In the genomic region with DNA sequence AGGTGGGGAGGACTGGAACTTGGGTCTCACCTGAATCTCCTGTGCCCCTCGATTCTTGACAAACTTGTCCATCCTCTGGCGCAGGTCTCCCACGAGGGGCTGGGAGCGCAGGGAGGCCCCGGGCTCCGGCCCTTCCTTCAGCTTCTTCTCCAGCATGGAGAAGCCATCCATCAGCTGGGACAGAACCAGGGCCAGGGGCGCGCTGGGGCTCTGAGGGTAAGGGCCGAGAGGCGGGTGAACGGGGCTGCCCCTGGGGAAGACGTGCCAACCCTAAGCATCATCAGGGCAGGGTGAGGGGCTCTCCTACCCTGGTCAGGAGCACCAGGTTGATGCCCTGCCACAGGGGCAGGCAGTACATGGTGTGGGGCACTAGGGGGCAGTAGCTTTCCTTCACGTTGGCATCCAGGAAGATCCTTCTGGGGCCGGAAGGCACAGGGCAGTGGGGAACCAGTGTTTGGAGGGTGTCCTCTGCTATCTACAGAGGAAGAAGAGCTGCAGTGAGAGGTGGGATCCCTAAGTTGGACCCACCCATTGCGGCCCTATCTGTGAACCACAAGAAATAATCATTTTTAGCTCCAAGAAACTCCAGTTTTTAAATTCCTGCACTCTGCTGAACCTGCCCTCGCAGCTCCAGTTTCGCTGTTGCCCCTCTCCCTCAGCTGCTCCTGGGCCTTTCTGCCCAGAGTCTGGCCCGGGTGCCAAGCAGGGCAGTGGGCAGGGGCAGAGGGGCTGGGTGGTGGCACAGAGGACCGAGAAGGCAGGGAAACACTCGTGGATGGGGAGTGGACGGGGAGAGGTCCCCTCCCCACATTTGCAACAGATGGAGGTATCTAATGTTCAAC, we compare ENCODE assay signal across 9 cellular contexts. TPM values are rescaled to one million over a fixed set of nuclear protein-coding genes. Genes with fewer than 3 reads are reported as not detected.
DNase-seq lines count a peak whose midpoint lies in the region; ATAC-seq and TF ChIP-seq lines count a peak whose summit lies in the region.
"Had no signal": no experiment of that assay in that cellular context is flagged by ENCODE, and none has a peak within 500 bp of the region (broad histone marks: within the 10 kb centered on the region; RNA-seq: fewer than 3 reads in every experiment).

No MANE protein-coding gene starts in this region.

- H3K4me1 ChIP-seq in PC-3 (ENCODE audit: insufficient read depth, low read length) (no peaks in the 10 kb centered on the region), right cardiac atrium (ENCODE audit: control insufficient read depth, insufficient read depth, low read length) (no peaks in the 10 kb centered on the region)

- H3K27me3 ChIP-seq in PC-3 (ENCODE audit: low read length): no peaks in the 10 kb centered on the region
- no peaks in the 10 kb centered on the region for H3K27me3 ChIP-seq in right cardiac atrium (ENCODE audit: control insufficient read depth, insufficient read depth)

- H3K4me3 ChIP-seq in PC-3 (ENCODE audit: low read length) (no peak overlapping the region), right cardiac atrium (ENCODE audit: low read length) (no peak overlapping the region)

- H3K9me3 ChIP-seq in PC-3 (ENCODE audit: low read length) (no peaks in the 10 kb centered on the region), right cardiac atrium (ENCODE audit: control insufficient read depth, low read length) (no peaks in the 10 kb centered on the region)

- H3K9me2 ChIP-seq in PC-3 (replicated peaks; ENCODE audit: low read length): no peaks in the 10 kb centered on the region

- DNase-seq in activated CD4-positive, alpha-beta T cell treated with anti-CD3 and anti-CD28 coated beads for 24 hours (ENCODE audit: low read depth in 2 of 2): peak; percentile 22 to 31
- no peak for DNase-seq in activated CD4-positive, alpha-beta T cell treated with anti-CD3 and anti-CD28 coated beads for 1 hour
- DNase-seq in PC-3 (peak; percentile 54), right cardiac atrium (peak in 1 of 3 donors; percentile 73), NCI-H1048 (lab: John Stamatoyannopoulos, UW) (no peak)
- DNase-seq in activated naive CD4-positive, alpha-beta T cell treated with anti-CD3 and anti-CD28 coated beads, Interleukin-2, amount 50 U/mL, for 16 hours: peak; percentile 47
- peak; percentile 48 for DNase-seq in stimulated activated CD4-positive, alpha-beta T cell treated with anti-CD3 and anti-CD28 coated beads, Interleukin-2, amount 100 ng/mL, for 48 hours

- no peaks in the 10 kb centered on the region for H3K36me3 ChIP-seq in PC-3 (ENCODE audit: low read depth, low read length)

- WGBS in right cardiac atrium: 88% methylated on average over 21 of the region's 21 CpGs

- H2AFZ ChIP-seq in PC-3 (ENCODE audit: low read length): no peak overlapping the region

- no TSS peak for BruUV-seq in PC-3 (replicated peaks; lab: Mats Ljungman, UMichigan)

- H3K79me2 ChIP-seq in PC-3 (ENCODE audit: low read length): no peaks in the 10 kb centered on the region

- TF ChIP-seq CTCF in PC-3 (conservative IDR thresholded peaks at IDR 0.05; ENCODE audit: low read depth, low read length): peak; percentile 75

- intact Hi-C loops in PC-3 (cut with micrococcal nuclease) (loop anchor here (2.0 kb wide), 1 partner anchor 35 kb away; no protein-coding TSS in a partner anchor), right cardiac atrium (cut with DNase I) (no loop called here)

- no peaks in the 10 kb centered on the region for H4K20me1 ChIP-seq in PC-3 (ENCODE audit: low read length)

- CTCF ChIA-PET in PC-3 (lab: Charles Lee): no interaction called here

- no peaks in the 10 kb centered on the region for H3F3A ChIP-seq in PC-3 (ENCODE audit: low read length, unreplicated experiment)

- POLR2A ChIA-PET in PC-3 (lab: Charles Lee; ENCODE audit: unreplicated experiment): no interaction called here

- no peak overlapping the region for H3K9ac ChIP-seq in PC-3 (ENCODE audit: low read length)

- H3K27ac ChIP-seq in PC-3 (ENCODE audit: low read length): no peak overlapping the region
- H3K27ac ChIP-seq in right cardiac atrium (ENCODE audit: low read length): no peak overlapping the region
- H3K27ac ChIP-seq: epithelial cell of prostate had no signal

- ATAC-seq in HG02798 (IDR thresholded peaks at IDR 0.05; ENCODE audit: poor library complexity, unreplicated experiment) (peak; percentile 66), PC-3 (peak; percentile 88), right cardiac atrium (peak; percentile 22 to 35)

- no peak overlapping the region for H3K4me2 ChIP-seq in PC-3 (ENCODE audit: low read length)

RNA-seq across cellular contexts. Expression of gene PYROXD2, which starts 10.8 kb away (rescaled TPM):
- total RNA-seq in PC-3 (2014; rRNA removed): 3.1 and 9.4 TPM in 2 replicates
- total RNA-seq in right cardiac atrium: 10 to 100 TPM in 1 of 4 donors, 1 to 10 TPM in 3; 5.3 to 10.8 (median 7.6) TPM
- 7.9 TPM for polyA plus RNA-seq in right cardiac atrium

RNA-seq across cellular contexts. Expression of gene HPS1, which starts 21.0 kb away (rescaled TPM):
- total RNA-seq in PC-3 (2014; rRNA removed) (19.1 and 20.6 TPM in 2 replicates), right cardiac atrium (10 to 100 TPM; 28.1 to 34.6 (median 31.1) TPM)
- 25.5 TPM for polyA plus RNA-seq in right cardiac atrium

Comparison
In these comparisons a context has a peak if more than half of its experiments do, and no peak if none do; other contexts are left out.
1. DNase-seq: peak in activated CD4-positive, alpha-beta T cell treated with anti-CD3 and anti-CD28 coated beads for 24 hours (2 of 2), PC-3 (single experiment), activated naive CD4-positive, alpha-beta T cell treated with anti-CD3 and anti-CD28 coated beads, Interleukin-2, amount 50 U/mL, for 16 hours (single experiment) and stimulated activated CD4-positive, alpha-beta T cell treated with anti-CD3 and anti-CD28 coated beads, Interleukin-2, amount 100 ng/mL, for 48 hours (2 of 2); none in activated CD4-positive, alpha-beta T cell treated with anti-CD3 and anti-CD28 coated beads for 1 hour (single experiment) and NCI-H1048 (single experiment).
2. ATAC-seq: peak in every context shown above with its lines; median percentile 88 in PC-3; 66 in HG02798; 28 in right cardiac atrium.